ENCODE assay signal across 1 cellular context in genomic region chr16:19432429-19432828, GRCh38.
TF ChIP-seq lines count a peak whose summit lies in the region.

No MANE protein-coding gene starts in this region.

TF ChIP-seq in HepG2, 621 proteins besides CTCF, POLR2A, EP300 and RAD21 (continued from another document and continues in another):
- TF ChIP-seq CEBPG (CRISPR knock-in tag; IDR thresholded peaks at IDR 0.05) (peak; percentile 50), RXRB (CRISPR knock-in tag; IDR thresholded peaks at IDR 0.05; ENCODE audit: borderline replicate concordance) (no peak), CHCHD3 (CRISPR knock-in tag; IDR thresholded peaks at IDR 0.05) (no peak), HOXD1 (CRISPR knock-in tag; IDR thresholded peaks at IDR 0.05) (no peak), ZNF207 (IDR thresholded peaks at IDR 0.05; ENCODE audit: borderline replicate concordance) (no peak), GATAD2A (CRISPR knock-in tag; IDR thresholded peaks at IDR 0.05) (0 out of 2 replicates have a peak, but pooled peaks have one; percentile 34), ZNF691 (CRISPR knock-in tag; IDR thresholded peaks at IDR 0.05; ENCODE audit: borderline replicate concordance, low read depth) (no peak), SOX6 (IDR thresholded peaks at IDR 0.05) (no peak), SOX6 (CRISPR knock-in tag; IDR thresholded peaks at IDR 0.05) (no peak), ZNF10 (CRISPR knock-in tag; IDR thresholded peaks at IDR 0.05; ENCODE audit: borderline replicate concordance, low read depth) (no peak), ZBTB34 (CRISPR knock-in tag; IDR thresholded peaks at IDR 0.05) (no peak), AKNA (CRISPR knock-in tag; IDR thresholded peaks at IDR 0.05; ENCODE audit: borderline replicate concordance) (no peak), ARNT (IDR thresholded peaks at IDR 0.05) (no peak), FOXA3 (CRISPR knock-in tag; IDR thresholded peaks at IDR 0.05) (peak; percentile 24; the same call in 1 of the 2 replicates), ELF4 (CRISPR knock-in tag; IDR thresholded peaks at IDR 0.05; ENCODE audit: borderline replicate concordance) (no peak), FOXA1 (IDR thresholded peaks at IDR 0.05) (no peak), FOXA1 (CRISPR knock-in tag; IDR thresholded peaks at IDR 0.05) (0 out of 2 replicates have a peak, but pooled peaks have one; percentile 31), HNF4A (CRISPR knock-in tag; IDR thresholded peaks at IDR 0.05) (no peak), DPF2 (CRISPR knock-in tag; IDR thresholded peaks at IDR 0.05; ENCODE audit: borderline replicate concordance, low read depth) (no peak), ATF4 (CRISPR knock-in tag; IDR thresholded peaks at IDR 0.05) (peak in 1 of 2 experiments; percentile 80; a peak in 2 of 4 replicates), MBD4 (IDR thresholded peaks at IDR 0.05; ENCODE audit: borderline replicate concordance, low read length) (no peak), TEAD2 (CRISPR knock-in tag; IDR thresholded peaks at IDR 0.05) (no peak), DRAP1 (CRISPR knock-in tag; IDR thresholded peaks at IDR 0.05) (no peak), ZHX1 (CRISPR knock-in tag; IDR thresholded peaks at IDR 0.05; ENCODE audit: low read depth) (no peak), HNF4G (IDR thresholded peaks at IDR 0.05; ENCODE audit: borderline replicate concordance, low read depth, low read length) (no peak), HNF4G (CRISPR knock-in tag; IDR thresholded peaks at IDR 0.05; ENCODE audit: borderline replicate concordance, low read depth) (no peak), ZNF251 (CRISPR knock-in tag; IDR thresholded peaks at IDR 0.05) (no peak), ZNF282 (IDR thresholded peaks at IDR 0.05; ENCODE audit: partially characterized antibody) (no peak), KDM4B (CRISPR knock-in tag; IDR thresholded peaks at IDR 0.05) (no peak), ZNF772 (CRISPR knock-in tag; IDR thresholded peaks at IDR 0.05) (no peak), ZBTB21 (CRISPR knock-in tag; IDR thresholded peaks at IDR 0.05) (peak; percentile 74), FOXO1 (CRISPR knock-in tag; IDR thresholded peaks at IDR 0.05) (no peak), ZNF136 (CRISPR knock-in tag; IDR thresholded peaks at IDR 0.05; ENCODE audit: low read depth) (no peak), ELK4 (CRISPR knock-in tag; IDR thresholded peaks at IDR 0.05; ENCODE audit: borderline replicate concordance) (no peak), ZNF652 (CRISPR knock-in tag; IDR thresholded peaks at IDR 0.05; ENCODE audit: borderline replicate concordance, low read depth) (peak; percentile 84), CEBPB (IDR thresholded peaks at IDR 0.05; ENCODE audit: borderline replicate concordance, low read depth, low read length) (peak; percentile 85; the same call in 1 of the 2 replicates), ELF3 (CRISPR knock-in tag; IDR thresholded peaks at IDR 0.05) (peak; percentile 92), MNT (IDR thresholded peaks at IDR 0.05) (no peak), ZNF878 (CRISPR knock-in tag; IDR thresholded peaks at IDR 0.05) (no peak), RFX1 (IDR thresholded peaks at IDR 0.05) (no peak), ZFP62 (CRISPR knock-in tag; IDR thresholded peaks at IDR 0.05) (no peak), ZNF121 (CRISPR knock-in tag; IDR thresholded peaks at IDR 0.05) (no peak), ZNF18 (CRISPR knock-in tag; IDR thresholded peaks at IDR 0.05; ENCODE audit: insufficient replicate concordance) (no peak), IRF1 (CRISPR knock-in tag; IDR thresholded peaks at IDR 0.05; ENCODE audit: low read depth) (no peak), ZBTB3 (CRISPR knock-in tag; IDR thresholded peaks at IDR 0.05; ENCODE audit: borderline replicate concordance, low read depth) (no peak), HDAC1 (CRISPR knock-in tag; IDR thresholded peaks at IDR 0.05) (no peak), ZNF468 (CRISPR knock-in tag; IDR thresholded peaks at IDR 0.05) (no peak), GZF1 (CRISPR knock-in tag; IDR thresholded peaks at IDR 0.05) (no peak), ATF7-NPFF (CRISPR knock-in tag; IDR thresholded peaks at IDR 0.05; ENCODE audit: low read depth) (no peak), ZNF790 (CRISPR knock-in tag; IDR thresholded peaks at IDR 0.05; ENCODE audit: borderline replicate concordance) (no peak), MYNN (CRISPR knock-in tag; IDR thresholded peaks at IDR 0.05; ENCODE audit: low read depth) (no peak), XRCC5 (optimal IDR thresholded peaks at IDR 0.05; ENCODE audit: low read length) (no peak)
